In genomic region chr3:71372911-71373637, GRCh38 we compare ENCODE assay signal across 1 cellular context.
TF ChIP-seq lines count a peak whose summit lies in the region.

No MANE protein-coding gene starts in this region.

TF ChIP-seq in liver, 16 proteins besides CTCF, POLR2A, EP300 and RAD21 (continued from another document):
- TF ChIP-seq ZBTB33 (IDR thresholded peaks at IDR 0.05) = no peak
- TF ChIP-seq RXRA (IDR thresholded peaks at IDR 0.05) = no peak
- no peak for TF ChIP-seq FOXA1 (IDR thresholded peaks at IDR 0.05)
